In the genomic region with DNA sequence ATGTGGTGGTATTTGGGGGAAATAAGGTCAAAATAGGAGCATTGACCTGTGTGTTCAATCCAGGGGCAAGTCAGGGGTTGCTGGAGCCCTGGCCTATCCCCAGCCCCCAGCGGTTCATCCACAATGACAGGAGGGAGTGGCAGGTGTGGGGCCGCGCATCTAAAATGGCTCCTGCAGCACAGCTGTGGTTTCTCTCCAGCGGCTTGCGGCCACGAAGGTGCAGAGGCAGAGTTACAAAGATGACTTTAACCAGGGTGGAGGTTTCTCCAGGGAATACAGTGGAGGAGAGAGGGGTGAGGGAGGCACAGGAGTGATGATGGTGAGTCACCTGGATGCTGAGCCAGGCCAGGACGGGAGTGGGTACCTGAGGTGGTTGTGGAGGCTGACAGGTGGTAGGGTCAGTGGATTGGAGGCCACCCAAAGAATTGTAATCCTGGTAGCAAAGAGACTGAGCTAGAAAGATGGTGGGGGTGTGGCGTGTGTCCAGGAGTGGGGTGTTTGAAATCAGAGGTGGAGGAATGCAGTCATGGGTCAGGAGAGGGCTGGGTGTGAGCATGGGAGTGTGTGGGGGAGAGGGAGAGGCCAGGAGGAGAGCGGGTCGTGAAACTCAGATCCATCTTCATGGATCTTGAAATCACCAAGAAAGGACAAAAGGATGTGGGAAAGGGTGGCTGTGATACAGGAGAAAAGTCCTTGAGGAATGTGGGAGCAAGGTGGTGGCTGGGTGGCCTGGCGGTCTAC, we compare ENCODE assay signal across 10 cellular contexts.
DNase-seq lines count a peak whose midpoint lies in the region; ATAC-seq, FAIRE-seq and TF ChIP-seq lines count a peak whose summit lies in the region.
"Had no signal": no experiment of that assay in that cellular context is flagged by ENCODE, and none has a peak within 500 bp of the region (broad histone marks: within the 10 kb centered on the region; RNA-seq: fewer than 3 reads in every experiment).

No MANE protein-coding gene starts in this region.

- no peak for FAIRE-seq in astrocyte (lab: Jason Lieb, UNC)

- DNase-seq in astrocyte (ENCODE audit: low read depth) (peak; percentile 53), mesothelial cell of epicardium (ENCODE audit: low spot score in 2 of 2, unreplicated experiment in 2 of 2) (no peak), GM13977 (ENCODE audit: low spot score) (no peak)
- DNase-seq in stimulated activated naive CD8-positive, alpha-beta T cell treated with anti-CD3 and anti-CD28 coated beads, Interleukin-15, Interleukin-2, amounts not matched to agents 100 U/mL and 50 U/mL, for 24 hours: no peak
- DNase-seq in stimulated activated CD4-positive, alpha-beta T cell treated with anti-CD3 and anti-CD28 coated beads, Interleukin-15, amount 100 ng/mL, for 24 hours: no peak
- DNase-seq: NCI-H2081, testis had no signal

- H3K79me2 ChIP-seq in ACC112 (ENCODE audit: control insufficient read depth, insufficient read depth, low read length, unreplicated experiment) (no peaks in the 10 kb centered on the region), astrocyte (ENCODE audit: insufficient read depth, low read length) (peaks cover 9% of the 10 kb centered on the region)

- H3K4me1 ChIP-seq in ACC112 (ENCODE audit: control insufficient read depth, insufficient read depth, low read length, unreplicated experiment): peaks cover 40% of the 10 kb centered on the region
- no peaks in the 10 kb centered on the region for H3K4me1 ChIP-seq in HEK293 (ENCODE audit: control insufficient read depth, insufficient read depth, low read length)
- peaks cover 41% of the 10 kb centered on the region for H3K4me1 ChIP-seq in astrocyte (ENCODE audit: insufficient read depth, low read length)

- no peaks in the 10 kb centered on the region for H3K9me3 ChIP-seq in HEK293 (ENCODE audit: control insufficient read depth, insufficient read depth, low read depth, low read length)
- no peaks in the 10 kb centered on the region for H3K9me3 ChIP-seq in astrocyte (ENCODE audit: insufficient read depth, low read depth, low read length)
- H3K9me3 ChIP-seq: testis had no signal

- peak overlapping the region; percentile 78 for H3K4me3 Mint-ChIP-seq in astrocyte (ENCODE audit: unreplicated experiment)
- H3K4me3 Mint-ChIP-seq in mesothelial cell of epicardium: no peak overlapping the region

- H3K27me3 Mint-ChIP-seq in astrocyte (ENCODE audit: low read depth, unreplicated experiment) (no peaks in the 10 kb centered on the region), mesothelial cell of epicardium (ENCODE audit: low read depth) (no peaks in the 10 kb centered on the region)

- POLR2A ChIA-PET in HEK293 (lab: Yijun Ruan, JAX): no interaction called here

- in situ Hi-C loops in GM13977 (cut with MboI; ENCODE audit: low pct_unique_long_range_greater_than_20kb, low sequenced_read_pairs, unreplicated experiment): no loop called here

- H3K27ac ChIP-seq in ACC112 (ENCODE audit: low read depth, low read length) (peak overlapping the region; percentile 78), HEK293 (ENCODE audit: extremely low read depth, low read depth, low read length) (no peak overlapping the region), astrocyte (ENCODE audit: low read depth, low read length) (peak overlapping the region; percentile 89)

- H3K27me3 ChIP-seq in ACC112 (ENCODE audit: insufficient read depth, low read length): no peaks in the 10 kb centered on the region
- no peaks in the 10 kb centered on the region for H3K27me3 ChIP-seq in astrocyte (ENCODE audit: insufficient read depth, low read length)
- H3K27me3 ChIP-seq: testis had no signal

- H3K4me1 Mint-ChIP-seq in astrocyte (ENCODE audit: low read depth, unreplicated experiment) (peaks cover 65% of the 10 kb centered on the region), mesothelial cell of epicardium (peaks cover 31% of the 10 kb centered on the region)

- H3K4me2 ChIP-seq in astrocyte (ENCODE audit: low read length): peak overlapping the region; percentile 63

- H3K36me3 Mint-ChIP-seq in astrocyte (ENCODE audit: low read depth, unreplicated experiment) (peaks cover 28% of the 10 kb centered on the region), mesothelial cell of epicardium (peaks cover 9% of the 10 kb centered on the region)

- H3K9ac ChIP-seq in astrocyte (ENCODE audit: low read length): peak overlapping the region; percentile 79

- CTCF ChIA-PET in HEK293 (lab: Yijun Ruan, JAX): interaction anchor here (0.6 to 1.5 kb wide), 3 partner anchors 146 to 297 kb away, joined by 3 to 4 read pairs (median 4); no protein-coding TSS in a partner anchor

- H3K9me3 Mint-ChIP-seq in astrocyte (ENCODE audit: unreplicated experiment): peaks cover 2% of the 10 kb centered on the region
- no peaks in the 10 kb centered on the region for H3K9me3 Mint-ChIP-seq in mesothelial cell of epicardium

- H4K20me1 ChIP-seq in astrocyte (ENCODE audit: insufficient read depth, low read length): peaks cover 13% of the 10 kb centered on the region

- no peak for ATAC-seq in stimulated activated naive CD8-positive, alpha-beta T cell treated with anti-CD3 and anti-CD28 coated beads, Interleukin-15, Interleukin-2, amounts not matched to agents 100 U/mL and 50 U/mL, for 24 hours
- ATAC-seq in HG02642 (IDR thresholded peaks at IDR 0.05; ENCODE audit: poor library complexity, unreplicated experiment): no peak

- H3K4me3 ChIP-seq in ACC112 (ENCODE audit: low read depth, low read length) (no peak overlapping the region), HEK293 (ENCODE audit: low read depth, low read length) (no peak overlapping the region), astrocyte (ENCODE audit: insufficient read depth, low read depth, low read length) (peak overlapping the region; percentile 32)
- H3K4me3 ChIP-seq: testis had no signal

- H3K27ac Mint-ChIP-seq in astrocyte (ENCODE audit: unreplicated experiment): peak overlapping the region; percentile 91
- peak overlapping the region; percentile 80 for H3K27ac Mint-ChIP-seq in mesothelial cell of epicardium

- H2AFZ ChIP-seq in ACC112 (ENCODE audit: low read length, unreplicated experiment): no peak overlapping the region
- no peak overlapping the region for H2AFZ ChIP-seq in astrocyte (ENCODE audit: low read depth, low read length)

- TF ChIP-seq CTCF in HEK293 (tag by site-specific recombination; IDR thresholded peaks at IDR 0.05) (no peak), astrocyte (IDR thresholded peaks at IDR 0.05; ENCODE audit: insufficient read depth, low read depth, low read length) (no peak), mesothelial cell of epicardium (IDR thresholded peaks at IDR 0.05; ENCODE audit: unreplicated experiment) (no peak), GM13977 (IDR thresholded peaks at IDR 0.05; ENCODE audit: extremely low read depth, insufficient read depth, missing control alignments) (no peak)

- H3K36me3 ChIP-seq in ACC112 (ENCODE audit: insufficient read depth, low read length) (peaks cover 7% of the 10 kb centered on the region; the same call in 1 of the 2 replicates), HEK293 (ENCODE audit: control insufficient read depth in 2 of 2, insufficient read depth in 1 of 2, low read length in 2 of 2) (no peaks in the 10 kb centered on the region; a peak in 1 of 3 replicates), astrocyte (ENCODE audit: insufficient read depth, low read length) (no peaks in the 10 kb centered on the region)

TF ChIP-seq in HEK293, 187 proteins besides CTCF, POLR2A, EP300 and RAD21 (continues in another document):
- TF ChIP-seq, protein P1, sequence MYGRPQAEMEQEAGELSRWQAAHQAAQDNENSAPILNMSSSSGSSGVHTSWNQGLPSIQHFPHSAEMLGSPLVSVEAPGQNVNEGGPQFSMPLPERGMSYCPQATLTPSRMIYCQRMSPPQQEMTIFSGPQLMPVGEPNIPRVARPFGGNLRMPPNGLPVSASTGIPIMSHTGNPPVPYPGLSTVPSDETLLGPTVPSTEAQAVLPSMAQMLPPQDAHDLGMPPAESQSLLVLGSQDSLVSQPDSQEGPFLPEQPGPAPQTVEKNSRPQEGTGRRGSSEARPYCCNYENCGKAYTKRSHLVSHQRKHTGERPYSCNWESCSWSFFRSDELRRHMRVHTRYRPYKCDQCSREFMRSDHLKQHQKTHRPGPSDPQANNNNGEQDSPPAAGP (tag by site-specific recombination; IDR thresholded peaks at IDR 0.05): peak; percentile 39; the same call in 1 of the 2 replicates
- no peak for TF ChIP-seq ZNF830 (tag by site-specific recombination; IDR thresholded peaks at IDR 0.05; ENCODE audit: low read depth)
- TF ChIP-seq ZFHX2 (tag by site-specific recombination; conservative IDR thresholded peaks at IDR 0.05): peak; percentile 74
- no peak for TF ChIP-seq GLIS2 (tag by site-specific recombination; IDR thresholded peaks at IDR 0.05)
- TF ChIP-seq ZNF404 (tag by site-specific recombination; IDR thresholded peaks at IDR 0.05): no peak
- TF ChIP-seq ZNF707 (tag by site-specific recombination; IDR thresholded peaks at IDR 0.05): peak; percentile 84
- TF ChIP-seq KLF8 (tag by site-specific recombination; IDR thresholded peaks at IDR 0.05): no peak
- TF ChIP-seq, protein P2, sequence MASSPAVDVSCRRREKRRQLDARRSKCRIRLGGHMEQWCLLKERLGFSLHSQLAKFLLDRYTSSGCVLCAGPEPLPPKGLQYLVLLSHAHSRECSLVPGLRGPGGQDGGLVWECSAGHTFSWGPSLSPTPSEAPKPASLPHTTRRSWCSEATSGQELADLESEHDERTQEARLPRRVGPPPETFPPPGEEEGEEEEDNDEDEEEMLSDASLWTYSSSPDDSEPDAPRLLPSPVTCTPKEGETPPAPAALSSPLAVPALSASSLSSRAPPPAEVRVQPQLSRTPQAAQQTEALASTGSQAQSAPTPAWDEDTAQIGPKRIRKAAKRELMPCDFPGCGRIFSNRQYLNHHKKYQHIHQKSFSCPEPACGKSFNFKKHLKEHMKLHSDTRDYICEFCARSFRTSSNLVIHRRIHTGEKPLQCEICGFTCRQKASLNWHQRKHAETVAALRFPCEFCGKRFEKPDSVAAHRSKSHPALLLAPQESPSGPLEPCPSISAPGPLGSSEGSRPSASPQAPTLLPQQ (tag by site-specific recombination; IDR thresholded peaks at IDR 0.05): no peak
- no peak for TF ChIP-seq ZIC2 (tag by site-specific recombination; IDR thresholded peaks at IDR 0.05)
- TF ChIP-seq, protein P3, sequence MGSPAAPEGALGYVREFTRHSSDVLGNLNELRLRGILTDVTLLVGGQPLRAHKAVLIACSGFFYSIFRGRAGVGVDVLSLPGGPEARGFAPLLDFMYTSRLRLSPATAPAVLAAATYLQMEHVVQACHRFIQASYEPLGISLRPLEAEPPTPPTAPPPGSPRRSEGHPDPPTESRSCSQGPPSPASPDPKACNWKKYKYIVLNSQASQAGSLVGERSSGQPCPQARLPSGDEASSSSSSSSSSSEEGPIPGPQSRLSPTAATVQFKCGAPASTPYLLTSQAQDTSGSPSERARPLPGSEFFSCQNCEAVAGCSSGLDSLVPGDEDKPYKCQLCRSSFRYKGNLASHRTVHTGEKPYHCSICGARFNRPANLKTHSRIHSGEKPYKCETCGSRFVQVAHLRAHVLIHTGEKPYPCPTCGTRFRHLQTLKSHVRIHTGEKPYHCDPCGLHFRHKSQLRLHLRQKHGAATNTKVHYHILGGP (tag by site-specific recombination; IDR thresholded peaks at IDR 0.05): no peak
- no peak for TF ChIP-seq ZNF747 (tag by site-specific recombination; IDR thresholded peaks at IDR 0.05)
- TF ChIP-seq KLF1 (tag by site-specific recombination; IDR thresholded peaks at IDR 0.05): 0 out of 2 replicates have a peak, but pooled peaks have one; percentile 26
